ENCODE assay signal across 30 cellular contexts in genomic region chr15:42798802-42799201, GRCh38.
"Had no signal": no experiment of that assay in that cellular context is flagged by ENCODE, and none has a peak within 500 bp of the region (broad histone marks: within the 10 kb centered on the region; RNA-seq: fewer than 3 reads in every experiment).

No MANE protein-coding gene starts in this region.

- H3K9me3 ChIP-seq: neutrophil, pancreas, prostate gland, spleen, suprapubic skin, testis, tibial artery, transverse colon, upper lobe of right lung, uterus had no signal

- H3K27ac ChIP-seq: neutrophil, pancreas, prostate gland, skin epidermis, spleen, suprapubic skin, testis, tibial artery, transverse colon, upper lobe of right lung, uterus had no signal

- H3K4me3 ChIP-seq: pancreas, prostate gland, skin epidermis, smooth muscle cell, spleen, suprapubic skin, testis, tibial artery, transverse colon, upper lobe of right lung, uterus had no signal

- FAIRE-seq: pancreas had no signal

- H3K27me3 Mint-ChIP-seq: naive thymus-derived CD4-positive, alpha-beta T cell; stimulated activated memory B cell treated with anti-CD40 and anti-IgM and Interleukin-4, amounts not matched to agents 10 μg/mL and 1 μg/mL and 100 μg/mL, for 72 hours; stimulated activated naive CD8-positive, alpha-beta T cell treated with anti-CD3 and anti-CD28 coated beads, Interleukin-15, amount 100 ng/mL, for 72 hours; type B pancreatic cell had no signal

- H3K27ac Mint-ChIP-seq: naive thymus-derived CD4-positive, alpha-beta T cell; natural killer cell; nephron; stimulated activated memory B cell treated with anti-CD40 and anti-IgM and Interleukin-4, amounts not matched to agents 10 μg/mL and 1 μg/mL and 100 μg/mL, for 72 hours; stimulated activated naive CD8-positive, alpha-beta T cell treated with anti-CD3 and anti-CD28 coated beads, Interleukin-15, amount 100 ng/mL, for 72 hours; type B pancreatic cell had no signal

- H3K9me3 Mint-ChIP-seq: naive thymus-derived CD4-positive, alpha-beta T cell; natural killer cell; nephron; neural crest cell; stimulated activated memory B cell treated with anti-CD40 and anti-IgM and Interleukin-4, amounts not matched to agents 10 μg/mL and 1 μg/mL and 100 μg/mL, for 72 hours; stimulated activated naive CD8-positive, alpha-beta T cell treated with anti-CD3 and anti-CD28 coated beads, Interleukin-15, amount 100 ng/mL, for 72 hours; type B pancreatic cell had no signal

- H3K4me2 ChIP-seq: smooth muscle cell had no signal

- H3K27me3 ChIP-seq: neutrophil, pancreas, spleen, suprapubic skin, testis, tibial artery, transverse colon, upper lobe of right lung, uterus had no signal

- H3K4me3 Mint-ChIP-seq: naive thymus-derived CD4-positive, alpha-beta T cell; natural killer cell; nephron; neural crest cell; stimulated activated memory B cell treated with anti-CD40 and anti-IgM and Interleukin-4, amounts not matched to agents 10 μg/mL and 1 μg/mL and 100 μg/mL, for 72 hours; stimulated activated naive CD8-positive, alpha-beta T cell treated with anti-CD3 and anti-CD28 coated beads, Interleukin-15, amount 100 ng/mL, for 72 hours; type B pancreatic cell had no signal

- H3K4me1 ChIP-seq: pancreas, prostate gland, spleen, suprapubic skin, testis, tibial artery, transverse colon, upper lobe of right lung, uterus had no signal

- DNase-seq: naive thymus-derived CD4-positive, alpha-beta T cell; natural killer cell; nucleus accumbens; pancreas; right cardiac atrium; spleen; stimulated activated CD4-positive, alpha-beta T cell treated with anti-CD3 and anti-CD28 coated beads, Interleukin-12 subunit alpha, Interleukin-12 subunit beta, amount 100 ng/mL, for 4 hours; stimulated activated CD4-positive, alpha-beta T cell treated with anti-CD3 and anti-CD28 coated beads, Interleukin-1b, Interleukin-23, amount 100 ng/mL, for 48 hours; stimulated activated CD4-positive, alpha-beta T cell treated with anti-CD3 and anti-CD28 coated beads, Interleukin-4, amount 100 ng/mL, for 1 hour; stimulated activated CD4-positive, alpha-beta T cell treated with anti-CD3 and anti-CD28 coated beads, Interleukin-4, amount 100 ng/mL, for 4 hours; stimulated activated CD8-positive, alpha-beta memory T cell treated with anti-CD3 and anti-CD28 coated beads, Interleukin-4, amount 100 ng/mL, for 48 hours; stimulated activated naive CD4-positive, alpha-beta T cell; stimulated activated naive CD8-positive, alpha-beta T cell treated with anti-CD3 and anti-CD28 coated beads, Interleukin-15, amount 100 ng/mL, for 72 hours; stimulated activated naive CD8-positive, alpha-beta T cell treated with anti-CD3 and anti-CD28 coated beads, Interleukin-15, Interleukin-2, amounts not matched to agents 100 U/mL and 50 U/mL, for 24 hours; substantia nigra; testis; tibial artery; transverse colon; upper lobe of right lung; uterus had no signal

- ATAC-seq: naive thymus-derived CD4-positive, alpha-beta T cell; natural killer cell; pancreas; right cardiac atrium; sciatic nerve; stimulated activated memory B cell treated with anti-CD40 and anti-IgM and Interleukin-4, amounts not matched to agents 10 μg/mL and 1 μg/mL and 100 μg/mL, for 72 hours; stimulated activated naive CD8-positive, alpha-beta T cell treated with anti-CD3 and anti-CD28 coated beads, Interleukin-15, amount 100 ng/mL, for 72 hours; stimulated activated naive CD8-positive, alpha-beta T cell treated with anti-CD3 and anti-CD28 coated beads, Interleukin-15, Interleukin-2, amounts not matched to agents 100 U/mL and 50 U/mL, for 24 hours; upper lobe of right lung had no signal

- H3K4me1 Mint-ChIP-seq: nephron; neural crest cell; stimulated activated memory B cell treated with anti-CD40 and anti-IgM and Interleukin-4, amounts not matched to agents 10 μg/mL and 1 μg/mL and 100 μg/mL, for 72 hours had no signal

- H3K36me3 ChIP-seq: transverse colon, uterus had no signal
